Comparison of ENCODE assay signal across 1 cellular context in the genomic region with DNA sequence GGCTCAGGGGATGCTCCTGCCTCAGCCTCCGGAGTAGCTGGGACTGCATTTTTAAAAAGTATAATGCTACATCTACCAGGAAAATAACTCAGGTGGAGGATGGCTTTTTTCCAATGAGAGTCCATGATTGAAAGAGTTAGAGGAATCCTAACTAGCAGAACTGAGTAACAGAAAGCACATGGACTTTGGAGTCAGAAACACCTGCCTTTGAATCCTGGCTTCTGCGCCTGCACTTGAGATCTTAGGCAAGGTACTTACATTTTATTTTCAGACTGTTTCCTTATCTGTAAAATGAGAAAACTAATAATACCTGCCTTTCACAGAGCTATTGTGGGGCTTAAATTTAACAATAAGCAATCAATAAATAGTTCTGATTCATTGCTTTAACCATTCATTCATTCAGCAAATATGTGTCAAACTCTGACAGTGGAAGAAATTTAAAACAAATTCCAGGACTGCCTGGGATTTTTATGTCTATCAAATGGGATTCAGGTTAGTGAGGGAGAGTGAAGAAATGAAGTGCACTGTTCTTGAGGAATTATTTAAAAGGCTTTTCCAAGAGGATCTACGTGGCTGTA.
TF ChIP-seq lines count a peak whose summit lies in the region.

No MANE protein-coding gene starts in this region.

TF ChIP-seq in GM23338, 12 proteins besides CTCF, POLR2A, EP300 and RAD21:
- no peak for TF ChIP-seq POLR2AphosphoS5 (IDR thresholded peaks at IDR 0.05; ENCODE audit: low read depth)
- TF ChIP-seq CREB1 (CRISPR knock-in tag; IDR thresholded peaks at IDR 0.05; ENCODE audit: low read depth) = no peak
- no peak for TF ChIP-seq EZH2 (IDR thresholded peaks at IDR 0.05; ENCODE audit: low read depth, unreplicated experiment)
- TF ChIP-seq, protein P1, sequence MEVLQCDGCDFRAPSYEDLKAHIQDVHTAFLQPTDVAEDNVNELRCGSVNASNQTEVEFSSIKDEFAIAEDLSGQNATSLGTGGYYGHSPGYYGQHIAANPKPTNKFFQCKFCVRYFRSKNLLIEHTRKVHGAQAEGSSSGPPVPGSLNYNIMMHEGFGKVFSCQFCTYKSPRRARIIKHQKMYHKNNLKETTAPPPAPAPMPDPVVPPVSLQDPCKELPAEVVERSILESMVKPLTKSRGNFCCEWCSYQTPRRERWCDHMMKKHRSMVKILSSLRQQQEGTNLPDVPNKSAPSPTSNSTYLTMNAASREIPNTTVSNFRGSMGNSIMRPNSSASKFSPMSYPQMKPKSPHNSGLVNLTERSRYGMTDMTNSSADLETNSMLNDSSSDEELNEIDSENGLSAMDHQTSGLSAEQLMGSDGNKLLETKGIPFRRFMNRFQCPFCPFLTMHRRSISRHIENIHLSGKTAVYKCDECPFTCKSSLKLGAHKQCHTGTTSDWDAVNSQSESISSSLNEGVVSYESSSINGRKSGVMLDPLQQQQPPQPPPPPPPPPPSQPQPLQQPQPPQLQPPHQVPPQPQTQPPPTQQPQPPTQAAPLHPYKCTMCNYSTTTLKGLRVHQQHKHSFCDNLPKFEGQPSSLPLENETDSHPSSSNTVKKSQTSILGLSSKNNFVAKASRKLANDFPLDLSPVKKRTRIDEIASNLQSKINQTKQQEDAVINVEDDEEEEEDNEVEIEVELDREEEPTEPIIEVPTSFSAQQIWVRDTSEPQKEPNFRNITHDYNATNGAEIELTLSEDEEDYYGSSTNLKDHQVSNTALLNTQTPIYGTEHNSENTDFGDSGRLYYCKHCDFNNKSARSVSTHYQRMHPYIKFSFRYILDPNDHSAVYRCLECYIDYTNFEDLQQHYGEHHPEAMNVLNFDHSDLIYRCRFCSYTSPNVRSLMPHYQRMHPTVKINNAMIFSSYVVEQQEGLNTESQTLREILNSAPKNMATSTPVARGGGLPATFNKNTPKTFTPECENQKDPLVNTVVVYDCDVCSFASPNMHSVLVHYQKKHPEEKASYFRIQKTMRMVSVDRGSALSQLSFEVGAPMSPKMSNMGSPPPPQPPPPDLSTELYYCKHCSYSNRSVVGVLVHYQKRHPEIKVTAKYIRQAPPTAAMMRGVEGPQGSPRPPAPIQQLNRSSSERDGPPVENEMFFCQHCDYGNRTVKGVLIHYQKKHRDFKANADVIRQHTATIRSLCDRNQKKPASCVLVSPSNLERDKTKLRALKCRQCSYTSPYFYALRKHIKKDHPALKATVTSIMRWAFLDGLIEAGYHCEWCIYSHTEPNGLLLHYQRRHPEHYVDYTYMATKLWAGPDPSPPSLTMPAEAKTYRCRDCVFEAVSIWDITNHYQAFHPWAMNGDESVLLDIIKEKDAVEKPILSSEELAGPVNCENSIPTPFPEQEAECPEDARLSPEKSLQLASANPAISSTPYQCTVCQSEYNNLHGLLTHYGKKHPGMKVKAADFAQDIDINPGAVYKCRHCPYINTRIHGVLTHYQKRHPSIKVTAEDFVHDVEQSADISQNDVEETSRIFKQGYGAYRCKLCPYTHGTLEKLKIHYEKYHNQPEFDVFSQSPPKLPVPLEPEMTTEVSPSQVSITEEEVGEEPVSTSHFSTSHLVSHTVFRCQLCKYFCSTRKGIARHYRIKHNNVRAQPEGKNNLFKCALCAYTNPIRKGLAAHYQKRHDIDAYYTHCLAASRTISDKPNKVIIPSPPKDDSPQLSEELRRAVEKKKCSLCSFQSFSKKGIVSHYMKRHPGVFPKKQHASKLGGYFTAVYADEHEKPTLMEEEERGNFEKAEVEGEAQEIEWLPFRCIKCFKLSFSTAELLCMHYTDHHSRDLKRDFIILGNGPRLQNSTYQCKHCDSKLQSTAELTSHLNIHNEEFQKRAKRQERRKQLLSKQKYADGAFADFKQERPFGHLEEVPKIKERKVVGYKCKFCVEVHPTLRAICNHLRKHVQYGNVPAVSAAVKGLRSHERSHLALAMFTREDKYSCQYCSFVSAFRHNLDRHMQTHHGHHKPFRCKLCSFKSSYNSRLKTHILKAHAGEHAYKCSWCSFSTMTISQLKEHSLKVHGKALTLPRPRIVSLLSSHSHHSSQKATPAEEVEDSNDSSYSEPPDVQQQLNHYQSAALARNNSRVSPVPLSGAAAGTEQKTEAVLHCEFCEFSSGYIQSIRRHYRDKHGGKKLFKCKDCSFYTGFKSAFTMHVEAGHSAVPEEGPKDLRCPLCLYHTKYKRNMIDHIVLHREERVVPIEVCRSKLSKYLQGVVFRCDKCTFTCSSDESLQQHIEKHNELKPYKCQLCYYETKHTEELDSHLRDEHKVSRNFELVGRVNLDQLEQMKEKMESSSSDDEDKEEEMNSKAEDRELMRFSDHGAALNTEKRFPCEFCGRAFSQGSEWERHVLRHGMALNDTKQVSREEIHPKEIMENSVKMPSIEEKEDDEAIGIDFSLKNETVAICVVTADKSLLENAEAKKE (CRISPR knock-in tag; IDR thresholded peaks at IDR 0.05) = no peak
- no peak for TF ChIP-seq EZH2phosphoT487 (IDR thresholded peaks at IDR 0.05; ENCODE audit: unreplicated experiment)
- TF ChIP-seq ZNF114 (CRISPR knock-in tag; IDR thresholded peaks at IDR 0.05) = no peak
- TF ChIP-seq NANOG (IDR thresholded peaks at IDR 0.05; ENCODE audit: borderline replicate concordance) = no peak
- no peak for TF ChIP-seq STAT1 (IDR thresholded peaks at IDR 0.05; ENCODE audit: unreplicated experiment)
- TF ChIP-seq ZNF331 (CRISPR knock-in tag; IDR thresholded peaks at IDR 0.05; ENCODE audit: low read depth) = no peak
- TF ChIP-seq, protein P2, sequence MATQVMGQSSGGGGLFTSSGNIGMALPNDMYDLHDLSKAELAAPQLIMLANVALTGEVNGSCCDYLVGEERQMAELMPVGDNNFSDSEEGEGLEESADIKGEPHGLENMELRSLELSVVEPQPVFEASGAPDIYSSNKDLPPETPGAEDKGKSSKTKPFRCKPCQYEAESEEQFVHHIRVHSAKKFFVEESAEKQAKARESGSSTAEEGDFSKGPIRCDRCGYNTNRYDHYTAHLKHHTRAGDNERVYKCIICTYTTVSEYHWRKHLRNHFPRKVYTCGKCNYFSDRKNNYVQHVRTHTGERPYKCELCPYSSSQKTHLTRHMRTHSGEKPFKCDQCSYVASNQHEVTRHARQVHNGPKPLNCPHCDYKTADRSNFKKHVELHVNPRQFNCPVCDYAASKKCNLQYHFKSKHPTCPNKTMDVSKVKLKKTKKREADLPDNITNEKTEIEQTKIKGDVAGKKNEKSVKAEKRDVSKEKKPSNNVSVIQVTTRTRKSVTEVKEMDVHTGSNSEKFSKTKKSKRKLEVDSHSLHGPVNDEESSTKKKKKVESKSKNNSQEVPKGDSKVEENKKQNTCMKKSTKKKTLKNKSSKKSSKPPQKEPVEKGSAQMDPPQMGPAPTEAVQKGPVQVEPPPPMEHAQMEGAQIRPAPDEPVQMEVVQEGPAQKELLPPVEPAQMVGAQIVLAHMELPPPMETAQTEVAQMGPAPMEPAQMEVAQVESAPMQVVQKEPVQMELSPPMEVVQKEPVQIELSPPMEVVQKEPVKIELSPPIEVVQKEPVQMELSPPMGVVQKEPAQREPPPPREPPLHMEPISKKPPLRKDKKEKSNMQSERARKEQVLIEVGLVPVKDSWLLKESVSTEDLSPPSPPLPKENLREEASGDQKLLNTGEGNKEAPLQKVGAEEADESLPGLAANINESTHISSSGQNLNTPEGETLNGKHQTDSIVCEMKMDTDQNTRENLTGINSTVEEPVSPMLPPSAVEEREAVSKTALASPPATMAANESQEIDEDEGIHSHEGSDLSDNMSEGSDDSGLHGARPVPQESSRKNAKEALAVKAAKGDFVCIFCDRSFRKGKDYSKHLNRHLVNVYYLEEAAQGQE (IDR thresholded peaks at IDR 0.05; ENCODE audit: unreplicated experiment) = no peak
- TF ChIP-seq, protein P3, sequence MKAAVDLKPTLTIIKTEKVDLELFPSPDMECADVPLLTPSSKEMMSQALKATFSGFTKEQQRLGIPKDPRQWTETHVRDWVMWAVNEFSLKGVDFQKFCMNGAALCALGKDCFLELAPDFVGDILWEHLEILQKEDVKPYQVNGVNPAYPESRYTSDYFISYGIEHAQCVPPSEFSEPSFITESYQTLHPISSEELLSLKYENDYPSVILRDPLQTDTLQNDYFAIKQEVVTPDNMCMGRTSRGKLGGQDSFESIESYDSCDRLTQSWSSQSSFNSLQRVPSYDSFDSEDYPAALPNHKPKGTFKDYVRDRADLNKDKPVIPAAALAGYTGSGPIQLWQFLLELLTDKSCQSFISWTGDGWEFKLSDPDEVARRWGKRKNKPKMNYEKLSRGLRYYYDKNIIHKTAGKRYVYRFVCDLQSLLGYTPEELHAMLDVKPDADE (IDR thresholded peaks at IDR 0.05) = no peak
